In genomic region chr3:46673151-46674030, GRCh38 we compare ENCODE assay signal across 20 cellular contexts. TPM values are rescaled to one million over a fixed set of nuclear protein-coding genes. Genes with fewer than 3 reads are reported as not detected.
DNase-seq lines count a peak whose midpoint lies in the region; ATAC-seq and TF ChIP-seq lines count a peak whose summit lies in the region.
"Had no signal": no experiment of that assay in that cellular context is flagged by ENCODE, and none has a peak within 500 bp of the region (broad histone marks: within the 10 kb centered on the region; RNA-seq: fewer than 3 reads in every experiment).

No MANE protein-coding gene starts in this region.

- peak; percentile 4 for DNase-seq in activated naive CD4-positive, alpha-beta T cell treated with anti-CD3 and anti-CD28 coated beads, Interleukin-2, amount 50 U/mL, for 16 hours
- no peak for DNase-seq in activated naive CD4-positive, alpha-beta T cell treated with anti-CD3 and anti-CD28 coated beads for 36 hours
- DNase-seq in RWPE2 (ENCODE audit: low spot score), result peak; percentile 37
- peak; percentile 35 for DNase-seq in islet precursor cell
- peak; percentile 30 for DNase-seq in sigmoid colon
- no peak for DNase-seq in putamen (ENCODE audit: low spot score)
- DNase-seq in NCI-H2196 (lab: John Stamatoyannopoulos, UW; ENCODE audit: unreplicated experiment), result no peak
- DNase-seq in amniotic stem cell (lab: John Stamatoyannopoulos, UW), result no peak
- DNase-seq: activated CD4-positive, alpha-beta memory T cell treated with anti-CD3 and anti-CD28 coated beads for 36 hours; activated T-cell treated with anti-CD3 and anti-CD28 coated beads, Interleukin-2, amount 50 U/mL, for 24 hours; erythroblast; foreskin melanocyte; GDM1; NCI-H1417; NCI-H526; stimulated activated naive CD8-positive, alpha-beta T cell treated with anti-CD3 and anti-CD28 coated beads, Interleukin-15, amount 100 ng/mL, for 72 hours had no signal

- no peaks in the 10 kb centered on the region for H3K4me1 Mint-ChIP-seq in activated naive CD4-positive, alpha-beta T cell treated with anti-CD3 and anti-CD28 coated beads for 36 hours (ENCODE audit: low read depth)
- H3K4me1 Mint-ChIP-seq: stimulated activated naive CD8-positive, alpha-beta T cell treated with anti-CD3 and anti-CD28 coated beads, Interleukin-15, amount 100 ng/mL, for 72 hours had no signal

- H3K4me1 ChIP-seq in RWPE2 (ENCODE audit: insufficient read depth, poor library complexity, severe bottlenecking) (no peaks in the 10 kb centered on the region), sigmoid colon (no peaks in the 10 kb centered on the region)
- H3K4me1 ChIP-seq: upper lobe of left lung had no signal

- no peak for TF ChIP-seq CTCF in RWPE2 (IDR thresholded peaks at IDR 0.05; ENCODE audit: poor library complexity, severe bottlenecking)
- TF ChIP-seq CTCF in sigmoid colon (IDR thresholded peaks at IDR 0.05), result no peak

- H3K36me3 ChIP-seq in RWPE2 (ENCODE audit: low read depth) (peaks cover 71% of the 10 kb centered on the region), sigmoid colon (no peaks in the 10 kb centered on the region)
- H3K36me3 ChIP-seq: neutrophil had no signal

- H3K9me3 ChIP-seq in RWPE2 (ENCODE audit: severe bottlenecking) (no peaks in the 10 kb centered on the region), sigmoid colon (no peaks in the 10 kb centered on the region)
- H3K9me3 ChIP-seq: neutrophil, upper lobe of left lung had no signal

- H3K27me3 ChIP-seq in RWPE2 (ENCODE audit: insufficient read depth, poor library complexity, severe bottlenecking) (no peaks in the 10 kb centered on the region), sigmoid colon (no peaks in the 10 kb centered on the region)
- H3K27me3 ChIP-seq: dorsolateral prefrontal cortex, neutrophil, upper lobe of left lung had no signal

- no peak for TF ChIP-seq EP300 in sigmoid colon (IDR thresholded peaks at IDR 0.05)

- H3K27ac ChIP-seq in RWPE2 (ENCODE audit: poor library complexity, severe bottlenecking), result no peak overlapping the region
- H3K27ac ChIP-seq in sigmoid colon, result no peak overlapping the region
- H3K27ac ChIP-seq: dorsolateral prefrontal cortex, neutrophil, upper lobe of left lung had no signal

- WGBS in sigmoid colon, 2 donors, result 88% methylated on average over 10 of the region's 10 CpGs

- intact Hi-C loops in activated naive CD4-positive, alpha-beta T cell treated with anti-CD3 and anti-CD28 coated beads for 36 hours (cut with micrococcal nuclease), result no loop called here
- intact Hi-C loops in sigmoid colon (cut with DNase I), result no loop called here

- no peak for ATAC-seq in RWPE2 (ENCODE audit: low read depth)
- ATAC-seq: stimulated activated naive CD8-positive, alpha-beta T cell treated with anti-CD3 and anti-CD28 coated beads, Interleukin-15, amount 100 ng/mL, for 72 hours had no signal

- no peaks in the 10 kb centered on the region for H3K27me3 Mint-ChIP-seq in activated naive CD4-positive, alpha-beta T cell treated with anti-CD3 and anti-CD28 coated beads for 36 hours (ENCODE audit: low read depth)
- H3K27me3 Mint-ChIP-seq: activated CD4-positive, alpha-beta memory T cell treated with anti-CD3 and anti-CD28 coated beads for 36 hours; activated T-cell treated with anti-CD3 and anti-CD28 coated beads, Interleukin-2, amount 50 U/mL, for 24 hours; stimulated activated naive CD8-positive, alpha-beta T cell treated with anti-CD3 and anti-CD28 coated beads, Interleukin-15, amount 100 ng/mL, for 72 hours had no signal

- H3K36me3 Mint-ChIP-seq in activated naive CD4-positive, alpha-beta T cell treated with anti-CD3 and anti-CD28 coated beads for 36 hours (ENCODE audit: low read depth), result peaks cover 6% of the 10 kb centered on the region
- H3K36me3 Mint-ChIP-seq: activated CD4-positive, alpha-beta memory T cell treated with anti-CD3 and anti-CD28 coated beads for 36 hours had no signal

- TF ChIP-seq POLR2A in sigmoid colon (IDR thresholded peaks at IDR 0.05), result no peak

- H3K4me3 Mint-ChIP-seq in activated naive CD4-positive, alpha-beta T cell treated with anti-CD3 and anti-CD28 coated beads for 36 hours, result no peak overlapping the region
- H3K4me3 Mint-ChIP-seq: activated CD4-positive, alpha-beta memory T cell treated with anti-CD3 and anti-CD28 coated beads for 36 hours; activated T-cell treated with anti-CD3 and anti-CD28 coated beads, Interleukin-2, amount 50 U/mL, for 24 hours; stimulated activated naive CD8-positive, alpha-beta T cell treated with anti-CD3 and anti-CD28 coated beads, Interleukin-15, amount 100 ng/mL, for 72 hours had no signal

- no peak overlapping the region for H3K27ac Mint-ChIP-seq in activated naive CD4-positive, alpha-beta T cell treated with anti-CD3 and anti-CD28 coated beads for 36 hours
- H3K27ac Mint-ChIP-seq: activated CD4-positive, alpha-beta memory T cell treated with anti-CD3 and anti-CD28 coated beads for 36 hours; activated T-cell treated with anti-CD3 and anti-CD28 coated beads, Interleukin-2, amount 50 U/mL, for 24 hours had no signal

- H3K4me3 ChIP-seq in RWPE2 (ENCODE audit: severe bottlenecking) (no peak overlapping the region), sigmoid colon (no peak overlapping the region)
- H3K4me3 ChIP-seq: dorsolateral prefrontal cortex, upper lobe of left lung had no signal

- CTCF ChIA-PET in activated naive CD4-positive, alpha-beta T cell treated with anti-CD3 and anti-CD28 coated beads for 36 hours (lab: Charles Lee), result no interaction called here

- H3K9me3 Mint-ChIP-seq in activated naive CD4-positive, alpha-beta T cell treated with anti-CD3 and anti-CD28 coated beads for 36 hours, result no peaks in the 10 kb centered on the region
- H3K9me3 Mint-ChIP-seq: activated CD4-positive, alpha-beta memory T cell treated with anti-CD3 and anti-CD28 coated beads for 36 hours; activated T-cell treated with anti-CD3 and anti-CD28 coated beads, Interleukin-2, amount 50 U/mL, for 24 hours; stimulated activated naive CD8-positive, alpha-beta T cell treated with anti-CD3 and anti-CD28 coated beads, Interleukin-15, amount 100 ng/mL, for 72 hours had no signal

RNA-seq across cellular contexts. Expression of gene ALS2CL, which starts 20.1 kb away (rescaled TPM):
- total RNA-seq in activated naive CD4-positive, alpha-beta T cell treated with anti-CD3 and anti-CD28 coated beads for 36 hours, result 1 to 10 TPM; 5.1 TPM
- 10 to 100 TPM in 1 of 4 donors, 1 to 10 TPM in 3; 3.9 to 10.5 (median 4.3) TPM for total RNA-seq in sigmoid colon
- polyA plus RNA-seq in sigmoid colon, result 10 to 100 TPM in 1 of 3 donors, 1 to 10 TPM in 2; 5.4 to 35.0 (median 6.0) TPM

RNA-seq across cellular contexts. Expression of gene TMIE, which starts 27.8 kb away (rescaled TPM):
- total RNA-seq in activated naive CD4-positive, alpha-beta T cell treated with anti-CD3 and anti-CD28 coated beads for 36 hours, result 1 to 10 TPM; 1.2 to 1.5 TPM
- 1 to 10 TPM in 2 of 4 donors, under 1 TPM in 1, not detected in 1; 0.81 to 1.8 (median 1.8) TPM for total RNA-seq in sigmoid colon
- polyA plus RNA-seq in sigmoid colon, result under 1 TPM in 1 of 3 donors, not detected in 2; 0.63 TPM

RNA-seq across cellular contexts. Expression of gene PRSS50, which starts 44.3 kb away (rescaled TPM):
- total RNA-seq in activated naive CD4-positive, alpha-beta T cell treated with anti-CD3 and anti-CD28 coated beads for 36 hours, result not detected
- total RNA-seq in sigmoid colon, result 1 to 10 TPM in 1 of 4 donors, under 1 TPM in 2, not detected in 1; 0.16 to 1.1 (median 0.81) TPM
- under 1 TPM in 1 of 3 donors, not detected in 2; 0.03 TPM for polyA plus RNA-seq in sigmoid colon
- total RNA-seq: activated CD4-positive, alpha-beta memory T cell treated with anti-CD3 and anti-CD28 coated beads for 36 hours; mononuclear cell had no signal

Comparison
In these comparisons a context has a peak if more than half of its experiments do, and no peak if none do; other contexts are left out.
1. DNase-seq: peak in activated naive CD4-positive, alpha-beta T cell treated with anti-CD3 and anti-CD28 coated beads, Interleukin-2, amount 50 U/mL, for 16 hours (single experiment), RWPE2 (single experiment), islet precursor cell (single experiment) and sigmoid colon (single experiment); none in activated naive CD4-positive, alpha-beta T cell treated with anti-CD3 and anti-CD28 coated beads for 36 hours (single experiment), putamen (single experiment), NCI-H2196 (single experiment) and amniotic stem cell (single experiment).